Comparison of ENCODE assay signal across 8 cellular contexts in genomic region chr2:177763532-177764265, GRCh38.
DNase-seq lines count a peak whose midpoint lies in the region; ATAC-seq and TF ChIP-seq lines count a peak whose summit lies in the region.

No MANE protein-coding gene starts in this region.

- no peak overlapping the region for H2BK12ac ChIP-seq in neuronal stem cell (ENCODE audit: low read length)

- H3K27ac ChIP-seq in neuronal stem cell (replicated peaks; ENCODE audit: low read length) (no peak overlapping the region), subcutaneous abdominal adipose tissue (ENCODE audit: low read depth, low read length) (no peak overlapping the region)

- peak; percentile 80 for TF ChIP-seq CTCF in fibroblast of pulmonary artery (IDR thresholded peaks at IDR 0.05; ENCODE audit: low read length, missing control alignments)

- H2AK5ac ChIP-seq in neuronal stem cell (ENCODE audit: low read depth, low read length) = no peak overlapping the region

- H3K36me3 ChIP-seq in neuronal stem cell (replicated peaks in 1 of 2; ENCODE audit: control insufficient read depth in 2 of 2, insufficient read depth in 2 of 2, low read length in 2 of 2) (no peaks in the 10 kb centered on the region), subcutaneous abdominal adipose tissue (ENCODE audit: control insufficient read depth in 5 of 5, insufficient read depth in 5 of 5, low read length in 5 of 5) (no peaks in the 10 kb centered on the region)

- H3K9me3 ChIP-seq in neuronal stem cell (replicated peaks in 1 of 2; ENCODE audit: control insufficient read depth in 2 of 2, insufficient read depth in 1 of 2, low read depth in 1 of 2, low read length in 2 of 2) (no peaks in the 10 kb centered on the region), subcutaneous abdominal adipose tissue (ENCODE audit: control insufficient read depth in 5 of 5, low read length in 5 of 5) (no peaks in the 10 kb centered on the region)

- no peak overlapping the region for H3K23ac ChIP-seq in neuronal stem cell (ENCODE audit: low read depth, low read length, poor library complexity)

- H3K4me2 ChIP-seq in neuronal stem cell (ENCODE audit: insufficient read depth, low read length, poor library complexity, severe bottlenecking) = peak overlapping the region; percentile 38

- H3K9ac ChIP-seq in neuronal stem cell (ENCODE audit: low read depth, low read length, poor library complexity) (no peak overlapping the region), subcutaneous abdominal adipose tissue (ENCODE audit: low read length in 5 of 5) (no peak overlapping the region)

- no peak overlapping the region for H3K14ac ChIP-seq in neuronal stem cell (ENCODE audit: low read length)

- no peak overlapping the region for H3K4ac ChIP-seq in neuronal stem cell (ENCODE audit: low read length)

- H3K18ac ChIP-seq in neuronal stem cell (ENCODE audit: low read length) = peak overlapping the region; percentile 31

- peak overlapping the region; percentile 86 for H2AFZ ChIP-seq in neuronal stem cell (ENCODE audit: low read length)

- peak; percentile 93 for DNase-seq in DMS53 (lab: John Stamatoyannopoulos, UW)
- DNase-seq in HUDEP-2 (lab: John Stamatoyannopoulos, UW; ENCODE audit: unreplicated experiment in 76 of 76) = peak in 68 of 76 experiments; percentile 7 to 80 (median 54)
- peak; percentile 9 for DNase-seq in OCI-M2 (lab: John Stamatoyannopoulos, UW; ENCODE audit: unreplicated experiment)
- DNase-seq in activated T-cell treated with anti-CD3 and anti-CD28 coated beads for 48 hours (ENCODE audit: low read depth) = peak; percentile 63
- peak; percentile 74 for DNase-seq in fibroblast of pulmonary artery (ENCODE audit: low read depth)
- DNase-seq in neuronal stem cell (ENCODE audit: low spot score) = peak; percentile 77

- no peak overlapping the region for H2BK5ac ChIP-seq in neuronal stem cell (ENCODE audit: low read length)

- no CpG with 5 or more reads among the region's 14 CpGs for WGBS in neuronal stem cell (ENCODE audit: extremely low coverage in 2 of 2, insufficient read length in 2 of 2, insufficient replicate concordance in 1 of 2), 2 donors

- no peak overlapping the region for H2BK15ac ChIP-seq in neuronal stem cell (ENCODE audit: low read length)

- no peak overlapping the region for H4K91ac ChIP-seq in neuronal stem cell (ENCODE audit: low read depth, low read length, poor library complexity)

- H2BK120ac ChIP-seq in neuronal stem cell (ENCODE audit: low read depth, low read length) = no peak overlapping the region

- ATAC-seq in GM21528 (IDR thresholded peaks at IDR 0.05; ENCODE audit: low FRiP score, unreplicated experiment) = peak; percentile 98

- H3K4me3 ChIP-seq in fibroblast of pulmonary artery (replicated peaks; ENCODE audit: low read depth, low read length) (no peak overlapping the region), neuronal stem cell (ENCODE audit: low read length in 2 of 2) (peak overlapping the region in 1 of 2 donors; percentile 1), subcutaneous abdominal adipose tissue (ENCODE audit: low read depth in 1 of 5, low read length in 5 of 5) (peak overlapping the region; percentile 46 to 74 (median 57))

- no peaks in the 10 kb centered on the region for H3K79me1 ChIP-seq in neuronal stem cell (ENCODE audit: low read depth, low read length)

- H4K8ac ChIP-seq in neuronal stem cell (ENCODE audit: low read depth, low read length) = no peak overlapping the region

- peaks cover 0 to 3% (median 0%) of the 10 kb centered on the region in 3 experiments for H3K27me3 ChIP-seq in neuronal stem cell (ENCODE audit: control insufficient read depth in 3 of 3, insufficient read depth in 3 of 3, low read depth in 1 of 3, low read length in 3 of 3)
- H3K27me3 ChIP-seq in subcutaneous abdominal adipose tissue (ENCODE audit: control insufficient read depth in 5 of 5, insufficient read depth in 4 of 5, low read length in 5 of 5) = no peaks in the 10 kb centered on the region

- H3K4me1 ChIP-seq in neuronal stem cell (ENCODE audit: control insufficient read depth in 2 of 2, insufficient read depth in 1 of 2, low read depth in 1 of 2, low read length in 2 of 2) = peaks cover 3 to 5% of the 10 kb centered on the region in 2 donors
- H3K4me1 ChIP-seq in subcutaneous abdominal adipose tissue (ENCODE audit: control insufficient read depth in 5 of 5, insufficient read depth in 5 of 5, low read length in 5 of 5) = peaks cover 0 to 12% (median 8%) of the 10 kb centered on the region in 5 donors

Comparison
In these comparisons a context has a peak if more than half of its experiments do, and no peak if none do; other contexts are left out.
1. DNase-seq: peak in every context shown above with its lines; median percentile 93 in DMS53; 77 in neuronal stem cell; 74 in fibroblast of pulmonary artery; 63 in activated T-cell treated with anti-CD3 and anti-CD28 coated beads for 48 hours; 54 in HUDEP-2; 9 in OCI-M2.